ENCODE assay signal across 12 cellular contexts in genomic region chr10:33122014-33122788, GRCh38.
DNase-seq lines count a peak whose midpoint lies in the region; ATAC-seq and TF ChIP-seq lines count a peak whose summit lies in the region.
"Had no signal": no experiment of that assay in that cellular context is flagged by ENCODE, and none has a peak within 500 bp of the region (broad histone marks: within the 10 kb centered on the region; RNA-seq: fewer than 3 reads in every experiment).

No MANE protein-coding gene starts in this region.

- POLR2A ChIA-PET in HEK293 (lab: Yijun Ruan, JAX): no interaction called here
- POLR2A ChIA-PET in WTC11 (lab: Charles Lee): no interaction called here

- H3K27me3 Mint-ChIP-seq in WTC11 (ENCODE audit: low read depth) (no peaks in the 10 kb centered on the region; the same call in 1 of the 2 replicates), H9 (ENCODE audit: low read depth) (peaks cover 1% of the 10 kb centered on the region; the same call in 1 of the 2 replicates)

- ATAC-seq in WTC11: no peak
- ATAC-seq: psoas muscle had no signal

- no peak overlapping the region for H2BK120ac ChIP-seq in H9 (ENCODE audit: low read depth, low read length, poor library complexity, severe bottlenecking)

- H4K91ac ChIP-seq in H9 (ENCODE audit: insufficient read length, low read depth, low read length): no peak overlapping the region

- H3K4me3 ChIP-seq in AG10803 (ENCODE audit: low read length) (no peak overlapping the region), HEK293 (ENCODE audit: low read depth, low read length) (no peak overlapping the region)
- H3K4me3 ChIP-seq: psoas muscle had no signal

- no peak overlapping the region for H4K5ac ChIP-seq in H9 (ENCODE audit: insufficient read length, low read depth, low read length)

- H3K4me2 ChIP-seq in H9 (ENCODE audit: insufficient read depth, insufficient read length, low read length): no peak overlapping the region

- H3K4me3 Mint-ChIP-seq in WTC11: no peak overlapping the region
- H3K4me3 Mint-ChIP-seq in H9: no peak overlapping the region

- H3K23ac ChIP-seq in H9 (ENCODE audit: insufficient read length, low read depth, low read length): no peak overlapping the region

- H3K79me2 ChIP-seq in H9 (ENCODE audit: insufficient read depth, low read length): no peaks in the 10 kb centered on the region

- H2AFZ ChIP-seq in H9 (ENCODE audit: low read length): no peak overlapping the region

- no peaks in the 10 kb centered on the region for H3K79me1 ChIP-seq in H9 (ENCODE audit: insufficient read depth, low read depth, low read length, poor library complexity, severe bottlenecking)

- no CpG with 5 or more reads among the region's 12 CpGs for WGBS in H9 (ENCODE audit: extremely low coverage, insufficient read length, low lambda C conversion rate)

- H3K27me3 ChIP-seq in H9 (ENCODE audit: insufficient read depth, low read length): no peaks in the 10 kb centered on the region; the same call in 1 of the 2 replicates

- H3K4me1 ChIP-seq in HEK293 (ENCODE audit: control insufficient read depth, insufficient read depth, low read length): no peaks in the 10 kb centered on the region
- H3K4me1 ChIP-seq in H9 (ENCODE audit: insufficient read depth, low read length): no peaks in the 10 kb centered on the region; the same call in 1 of the 2 replicates

- H3K36me3 Mint-ChIP-seq in WTC11 (no peaks in the 10 kb centered on the region), H9 (ENCODE audit: insufficient read depth in 1 of 3, low read depth in 3 of 3) (no peaks in the 10 kb centered on the region)

- H3K4me1 Mint-ChIP-seq in WTC11 (peaks cover 16% of the 10 kb centered on the region), H9 (peaks cover 7 to 13% of the 10 kb centered on the region in 2 experiments; a peak in 3 of 4 replicates)

- no peak overlapping the region for H2AK5ac ChIP-seq in H9 (ENCODE audit: insufficient read length, low read length)

- no peak overlapping the region for H3K56ac ChIP-seq in H9 (ENCODE audit: insufficient read length, low read depth, low read length)

- CTCF ChIA-PET in HEK293 (lab: Yijun Ruan, JAX) (interaction anchor here (0.6 to 0.7 kb wide), 2 partner anchors 51 to 52 kb away, joined by 3 read pairs; no protein-coding TSS in a partner anchor), WTC11 (lab: Charles Lee) (no interaction called here)

- no peak overlapping the region for H3K27ac Mint-ChIP-seq in WTC11
- no peak overlapping the region for H3K27ac Mint-ChIP-seq in H9

- H2BK20ac ChIP-seq in H9 (ENCODE audit: low read depth, low read length, poor library complexity, severe bottlenecking): no peak overlapping the region

- H3K4ac ChIP-seq in H9 (ENCODE audit: low read depth, low read length): no peak overlapping the region

- peak; percentile 99 for DNase-seq in AG10803 (ENCODE audit: low read depth)
- DNase-seq in amniotic stem cell (lab: John Stamatoyannopoulos, UW): peak; percentile 68
- peak; percentile 43 for DNase-seq in myocyte (ENCODE audit: low read depth)
- no peak for DNase-seq in stimulated activated CD4-positive, alpha-beta T cell treated with anti-CD3 and anti-CD28 coated beads, Interleukin-2, amount 100 ng/mL, for 24 hours
- DNase-seq in WTC11 (ENCODE audit: low spot score): no peak
- DNase-seq in HPDE6-E6E7 (ENCODE audit: extremely low spot score): no peak
- DNase-seq in H9: no peak
- DNase-seq: activated CD4-positive, alpha-beta T cell treated with anti-CD3 and anti-CD28 coated beads, Interleukin-2, amount 50 U/mL, for 4 hours; cortex of kidney; DMS79; psoas muscle had no signal

- H3K27ac ChIP-seq in HEK293 (ENCODE audit: extremely low read depth, low read depth, low read length): no peak overlapping the region
- no peak overlapping the region for H3K27ac ChIP-seq in H9 (ENCODE audit: insufficient read length, low read depth, low read length)
- H3K27ac ChIP-seq: psoas muscle had no signal

- H2BK5ac ChIP-seq in H9 (ENCODE audit: insufficient read length, low read length): no peak overlapping the region

- no peaks in the 10 kb centered on the region for H4K20me1 ChIP-seq in H9 (ENCODE audit: control insufficient read depth, insufficient read depth, insufficient read length)

- H2BK12ac ChIP-seq in H9 (ENCODE audit: insufficient read length, low read depth, low read length): no peak overlapping the region

- no peak for TF ChIP-seq CTCF in AG10803 (conservative IDR thresholded peaks at IDR 0.05; ENCODE audit: low read length)
- no peak for TF ChIP-seq CTCF in HEK293 (tag by site-specific recombination; IDR thresholded peaks at IDR 0.05)
- no peak for TF ChIP-seq CTCF in WTC11 (IDR thresholded peaks at IDR 0.05)
- TF ChIP-seq CTCF in H9 (conservative IDR thresholded peaks at IDR 0.05): no peak

- H2BK15ac ChIP-seq in H9 (ENCODE audit: low read depth, low read length): no peak overlapping the region

- H3K9me3 Mint-ChIP-seq in WTC11 (no peaks in the 10 kb centered on the region), H9 (no peaks in the 10 kb centered on the region)

- no peaks in the 10 kb centered on the region for H3K36me3 ChIP-seq in HEK293 (ENCODE audit: control insufficient read depth in 2 of 2, insufficient read depth in 1 of 2, low read length in 2 of 2)

- H3K23me2 ChIP-seq in H9 (ENCODE audit: insufficient read length, low read depth, low read length, poor library complexity, severe bottlenecking): no peaks in the 10 kb centered on the region

- no peak overlapping the region for H3T11ph ChIP-seq in H9 (ENCODE audit: low read length)

- no peak overlapping the region for H4K8ac ChIP-seq in H9 (replicated peaks; ENCODE audit: insufficient read length, low read depth, low read length)

- no peak overlapping the region for H3K9ac ChIP-seq in H9 (ENCODE audit: extremely low read depth, insufficient read length, low read length)

- H3K14ac ChIP-seq in H9 (ENCODE audit: insufficient read depth, low read length): no peak overlapping the region

- H3K18ac ChIP-seq in H9 (ENCODE audit: insufficient read length, low read depth, low read length): no peak overlapping the region

- H3K9me3 ChIP-seq in HEK293 (ENCODE audit: control insufficient read depth, insufficient read depth, low read depth, low read length): no peaks in the 10 kb centered on the region
- H3K9me3 ChIP-seq in H9 (ENCODE audit: control insufficient read depth, low read depth, low read length): no peaks in the 10 kb centered on the region
- H3K9me3 ChIP-seq: psoas muscle had no signal

TF ChIP-seq in HEK293, 187 proteins besides CTCF, POLR2A, EP300 and RAD21 (continues in another document):
- 0 out of 2 replicates have a peak, but pooled peaks have one; percentile 32 for TF ChIP-seq PRDM10 (tag by site-specific recombination; IDR thresholded peaks at IDR 0.05)
- peak; percentile 85 for TF ChIP-seq SCRT2 (tag by site-specific recombination; IDR thresholded peaks at IDR 0.05)

TF ChIP-seq in WTC11, 78 proteins besides CTCF, POLR2A, EP300 and RAD21 (continues in another document):
- TF ChIP-seq RELA (CRISPR knock-in tag; IDR thresholded peaks at IDR 0.05; ENCODE audit: borderline replicate concordance): no peak
- TF ChIP-seq ZBTB21 (CRISPR knock-in tag; IDR thresholded peaks at IDR 0.05; ENCODE audit: borderline replicate concordance): no peak
- no peak for TF ChIP-seq GABPB1 (CRISPR knock-in tag; IDR thresholded peaks at IDR 0.05)
- no peak for TF ChIP-seq ZNF219 (CRISPR knock-in tag; IDR thresholded peaks at IDR 0.05; ENCODE audit: borderline replicate concordance)
- no peak for TF ChIP-seq NR1H2 (CRISPR knock-in tag; IDR thresholded peaks at IDR 0.05)
- TF ChIP-seq USF1 (CRISPR knock-in tag; IDR thresholded peaks at IDR 0.05): no peak
- no peak for TF ChIP-seq ZNF232 (CRISPR knock-in tag; IDR thresholded peaks at IDR 0.05)
- no peak for TF ChIP-seq OVOL2 (CRISPR knock-in tag; IDR thresholded peaks at IDR 0.05; ENCODE audit: borderline replicate concordance)
- TF ChIP-seq ZNF671 (CRISPR knock-in tag; IDR thresholded peaks at IDR 0.05): no peak
- TF ChIP-seq ZSCAN18 (CRISPR knock-in tag; IDR thresholded peaks at IDR 0.05): no peak
- no peak for TF ChIP-seq GTF2I (CRISPR knock-in tag; conservative IDR thresholded peaks at IDR 0.05)
- no peak for TF ChIP-seq ZMAT4 (CRISPR knock-in tag; IDR thresholded peaks at IDR 0.05)
- no peak for TF ChIP-seq ZNF263 (CRISPR knock-in tag; IDR thresholded peaks at IDR 0.05; ENCODE audit: low read depth)

Comparison
In these comparisons a context has a peak if more than half of its experiments do, and no peak if none do; other contexts are left out.
1. DNase-seq: peak in AG10803 (single experiment), amniotic stem cell (single experiment) and myocyte (single experiment); none in stimulated activated CD4-positive, alpha-beta T cell treated with anti-CD3 and anti-CD28 coated beads, Interleukin-2, amount 100 ng/mL, for 24 hours (0 of 2), WTC11 (single experiment), HPDE6-E6E7 (single experiment) and H9 (single experiment).